In the genomic region with DNA sequence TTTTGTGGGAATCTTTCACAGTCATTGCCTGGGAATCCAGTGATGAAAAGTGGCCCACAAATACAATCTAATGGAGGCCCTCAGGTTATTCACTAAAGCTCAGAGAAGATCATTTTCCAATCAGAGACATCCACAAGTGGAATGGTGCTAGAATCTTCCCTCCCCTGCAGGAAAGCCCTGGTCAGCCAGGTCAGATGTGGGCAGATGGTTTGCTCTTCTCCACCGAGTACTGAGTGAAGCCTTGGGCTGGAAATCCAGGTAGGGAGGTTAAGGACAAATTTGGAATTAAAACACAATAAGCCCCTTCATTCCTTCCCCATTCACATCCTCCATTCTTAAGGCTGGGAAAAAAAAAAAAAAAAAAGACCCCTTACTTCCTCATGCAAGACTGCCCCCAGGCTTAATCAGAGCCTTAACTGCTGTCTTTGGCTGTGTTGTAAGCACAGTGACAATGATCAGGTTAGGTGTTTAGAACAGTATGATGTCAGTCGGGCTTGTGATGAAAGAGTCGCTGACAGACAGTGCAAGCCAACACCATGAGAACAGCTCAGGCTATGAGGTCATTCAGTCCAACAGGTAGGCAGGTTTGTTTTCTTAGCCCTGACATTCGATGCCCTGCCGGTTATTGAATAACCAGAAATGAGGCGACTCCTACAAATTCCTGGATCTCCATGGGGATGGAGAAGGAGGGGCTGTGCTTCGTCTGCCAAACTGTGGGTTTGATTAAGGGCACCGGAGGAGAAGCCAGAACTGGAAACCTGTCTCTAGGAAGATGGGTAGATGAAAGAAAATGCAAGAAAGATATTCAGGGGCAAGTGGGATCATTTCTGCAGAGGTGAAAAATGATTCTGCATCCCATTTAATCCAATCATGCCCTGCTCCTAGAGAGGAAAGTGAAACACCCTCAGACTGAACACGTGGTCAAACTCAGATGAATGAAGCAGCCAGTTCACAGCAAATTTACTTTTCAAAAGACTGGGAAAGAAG, we compare ENCODE assay signal across 1 cellular context.
TF ChIP-seq lines count a peak whose summit lies in the region.

No MANE protein-coding gene starts in this region.

TF ChIP-seq in HepG2, 621 proteins besides CTCF, POLR2A, EP300 and RAD21 (continued from another document and continues in another):
- TF ChIP-seq, protein P1, sequence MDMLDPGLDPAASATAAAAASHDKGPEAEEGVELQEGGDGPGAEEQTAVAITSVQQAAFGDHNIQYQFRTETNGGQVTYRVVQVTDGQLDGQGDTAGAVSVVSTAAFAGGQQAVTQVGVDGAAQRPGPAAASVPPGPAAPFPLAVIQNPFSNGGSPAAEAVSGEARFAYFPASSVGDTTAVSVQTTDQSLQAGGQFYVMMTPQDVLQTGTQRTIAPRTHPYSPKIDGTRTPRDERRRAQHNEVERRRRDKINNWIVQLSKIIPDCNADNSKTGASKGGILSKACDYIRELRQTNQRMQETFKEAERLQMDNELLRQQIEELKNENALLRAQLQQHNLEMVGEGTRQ (IDR thresholded peaks at IDR 0.05; ENCODE audit: low read depth, low read length) = no peak
- TF ChIP-seq, protein P1 (CRISPR knock-in tag; IDR thresholded peaks at IDR 0.05; ENCODE audit: borderline replicate concordance) = peak; percentile 71; the same call in 1 of the 2 replicates
- TF ChIP-seq ZNF382 (CRISPR knock-in tag; IDR thresholded peaks at IDR 0.05; ENCODE audit: borderline replicate concordance) (no peak), SETDB1 (CRISPR knock-in tag; IDR thresholded peaks at IDR 0.05; ENCODE audit: borderline replicate concordance) (no peak), ZNF672 (CRISPR knock-in tag; IDR thresholded peaks at IDR 0.05) (no peak), TEAD3 (CRISPR knock-in tag; optimal IDR thresholded peaks at IDR 0.05; ENCODE audit: borderline replicate concordance) (peak; percentile 83), SCMH1 (CRISPR knock-in tag; IDR thresholded peaks at IDR 0.05; ENCODE audit: borderline replicate concordance) (no peak), CREB1 (IDR thresholded peaks at IDR 0.05) (peak; percentile 88), CREB1 (CRISPR knock-in tag; IDR thresholded peaks at IDR 0.05) (peak; percentile 95), ZNF292 (CRISPR knock-in tag; IDR thresholded peaks at IDR 0.05; ENCODE audit: borderline replicate concordance, low read depth) (peak; percentile 44; the same call in 1 of the 2 replicates), JUN (CRISPR knock-in tag; IDR thresholded peaks at IDR 0.05) (peak; percentile 96), CENPX (CRISPR knock-in tag; IDR thresholded peaks at IDR 0.05) (no peak), RCOR2 (CRISPR knock-in tag; IDR thresholded peaks at IDR 0.05) (peak; percentile 24; the same call in 1 of the 2 replicates), NR2F2 (IDR thresholded peaks at IDR 0.05; ENCODE audit: borderline replicate concordance, low read depth) (peak; percentile 49; the same call in 1 of the 2 replicates), NR2F6 (IDR thresholded peaks at IDR 0.05) (peak; percentile 76), NR2F6 (CRISPR knock-in tag; IDR thresholded peaks at IDR 0.05) (peak; percentile 79), DPF2 (CRISPR knock-in tag; IDR thresholded peaks at IDR 0.05; ENCODE audit: borderline replicate concordance, low read depth) (peak; percentile 34; the same call in 1 of the 2 replicates), SIX1 (CRISPR knock-in tag; IDR thresholded peaks at IDR 0.05; ENCODE audit: borderline replicate concordance) (peak; percentile 84; the same call in 1 of the 2 replicates), ZNF3 (CRISPR knock-in tag; IDR thresholded peaks at IDR 0.05) (no peak), ATF1 (CRISPR knock-in tag; IDR thresholded peaks at IDR 0.05) (peak; percentile 88), ZNF746 (CRISPR knock-in tag; IDR thresholded peaks at IDR 0.05) (peak; percentile 79), ZFX (CRISPR knock-in tag; IDR thresholded peaks at IDR 0.05; ENCODE audit: low read depth) (0 out of 2 replicates have a peak, but pooled peaks have one; percentile 24), SKI (IDR thresholded peaks at IDR 0.05; ENCODE audit: partially characterized antibody) (peak; percentile 49), SALL1 (CRISPR knock-in tag; IDR thresholded peaks at IDR 0.05) (peak; percentile 85)
- TF ChIP-seq, protein P2, sequence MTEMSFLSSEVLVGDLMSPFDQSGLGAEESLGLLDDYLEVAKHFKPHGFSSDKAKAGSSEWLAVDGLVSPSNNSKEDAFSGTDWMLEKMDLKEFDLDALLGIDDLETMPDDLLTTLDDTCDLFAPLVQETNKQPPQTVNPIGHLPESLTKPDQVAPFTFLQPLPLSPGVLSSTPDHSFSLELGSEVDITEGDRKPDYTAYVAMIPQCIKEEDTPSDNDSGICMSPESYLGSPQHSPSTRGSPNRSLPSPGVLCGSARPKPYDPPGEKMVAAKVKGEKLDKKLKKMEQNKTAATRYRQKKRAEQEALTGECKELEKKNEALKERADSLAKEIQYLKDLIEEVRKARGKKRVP (CRISPR knock-in tag; IDR thresholded peaks at IDR 0.05) = peak in 1 of 2 experiments; percentile 85; a peak in 2 of 4 replicates
- TF ChIP-seq, protein P3, sequence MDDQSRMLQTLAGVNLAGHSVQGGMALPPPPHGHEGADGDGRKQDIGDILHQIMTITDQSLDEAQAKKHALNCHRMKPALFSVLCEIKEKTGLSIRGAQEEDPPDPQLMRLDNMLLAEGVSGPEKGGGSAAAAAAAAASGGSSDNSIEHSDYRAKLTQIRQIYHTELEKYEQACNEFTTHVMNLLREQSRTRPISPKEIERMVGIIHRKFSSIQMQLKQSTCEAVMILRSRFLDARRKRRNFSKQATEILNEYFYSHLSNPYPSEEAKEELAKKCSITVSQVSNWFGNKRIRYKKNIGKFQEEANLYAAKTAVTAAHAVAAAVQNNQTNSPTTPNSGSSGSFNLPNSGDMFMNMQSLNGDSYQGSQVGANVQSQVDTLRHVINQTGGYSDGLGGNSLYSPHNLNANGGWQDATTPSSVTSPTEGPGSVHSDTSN (CRISPR knock-in tag; IDR thresholded peaks at IDR 0.05; ENCODE audit: borderline replicate concordance) = no peak
- TF ChIP-seq, protein P4, sequence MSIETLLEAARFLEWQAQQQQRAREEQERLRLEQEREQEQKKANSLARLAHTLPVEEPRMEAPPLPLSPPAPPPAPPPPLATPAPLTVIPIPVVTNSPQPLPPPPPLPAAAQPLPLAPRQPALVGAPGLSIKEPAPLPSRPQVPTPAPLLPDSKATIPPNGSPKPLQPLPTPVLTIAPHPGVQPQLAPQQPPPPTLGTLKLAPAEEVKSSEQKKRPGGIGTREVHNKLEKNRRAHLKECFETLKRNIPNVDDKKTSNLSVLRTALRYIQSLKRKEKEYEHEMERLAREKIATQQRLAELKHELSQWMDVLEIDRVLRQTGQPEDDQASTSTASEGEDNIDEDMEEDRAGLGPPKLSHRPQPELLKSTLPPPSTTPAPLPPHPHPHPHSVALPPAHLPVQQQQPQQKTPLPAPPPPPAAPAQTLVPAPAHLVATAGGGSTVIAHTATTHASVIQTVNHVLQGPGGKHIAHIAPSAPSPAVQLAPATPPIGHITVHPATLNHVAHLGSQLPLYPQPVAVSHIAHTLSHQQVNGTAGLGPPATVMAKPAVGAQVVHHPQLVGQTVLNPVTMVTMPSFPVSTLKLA (IDR thresholded peaks at IDR 0.05) = peak; percentile 40; the same call in 1 of the 2 replicates
- TF ChIP-seq, protein P5, sequence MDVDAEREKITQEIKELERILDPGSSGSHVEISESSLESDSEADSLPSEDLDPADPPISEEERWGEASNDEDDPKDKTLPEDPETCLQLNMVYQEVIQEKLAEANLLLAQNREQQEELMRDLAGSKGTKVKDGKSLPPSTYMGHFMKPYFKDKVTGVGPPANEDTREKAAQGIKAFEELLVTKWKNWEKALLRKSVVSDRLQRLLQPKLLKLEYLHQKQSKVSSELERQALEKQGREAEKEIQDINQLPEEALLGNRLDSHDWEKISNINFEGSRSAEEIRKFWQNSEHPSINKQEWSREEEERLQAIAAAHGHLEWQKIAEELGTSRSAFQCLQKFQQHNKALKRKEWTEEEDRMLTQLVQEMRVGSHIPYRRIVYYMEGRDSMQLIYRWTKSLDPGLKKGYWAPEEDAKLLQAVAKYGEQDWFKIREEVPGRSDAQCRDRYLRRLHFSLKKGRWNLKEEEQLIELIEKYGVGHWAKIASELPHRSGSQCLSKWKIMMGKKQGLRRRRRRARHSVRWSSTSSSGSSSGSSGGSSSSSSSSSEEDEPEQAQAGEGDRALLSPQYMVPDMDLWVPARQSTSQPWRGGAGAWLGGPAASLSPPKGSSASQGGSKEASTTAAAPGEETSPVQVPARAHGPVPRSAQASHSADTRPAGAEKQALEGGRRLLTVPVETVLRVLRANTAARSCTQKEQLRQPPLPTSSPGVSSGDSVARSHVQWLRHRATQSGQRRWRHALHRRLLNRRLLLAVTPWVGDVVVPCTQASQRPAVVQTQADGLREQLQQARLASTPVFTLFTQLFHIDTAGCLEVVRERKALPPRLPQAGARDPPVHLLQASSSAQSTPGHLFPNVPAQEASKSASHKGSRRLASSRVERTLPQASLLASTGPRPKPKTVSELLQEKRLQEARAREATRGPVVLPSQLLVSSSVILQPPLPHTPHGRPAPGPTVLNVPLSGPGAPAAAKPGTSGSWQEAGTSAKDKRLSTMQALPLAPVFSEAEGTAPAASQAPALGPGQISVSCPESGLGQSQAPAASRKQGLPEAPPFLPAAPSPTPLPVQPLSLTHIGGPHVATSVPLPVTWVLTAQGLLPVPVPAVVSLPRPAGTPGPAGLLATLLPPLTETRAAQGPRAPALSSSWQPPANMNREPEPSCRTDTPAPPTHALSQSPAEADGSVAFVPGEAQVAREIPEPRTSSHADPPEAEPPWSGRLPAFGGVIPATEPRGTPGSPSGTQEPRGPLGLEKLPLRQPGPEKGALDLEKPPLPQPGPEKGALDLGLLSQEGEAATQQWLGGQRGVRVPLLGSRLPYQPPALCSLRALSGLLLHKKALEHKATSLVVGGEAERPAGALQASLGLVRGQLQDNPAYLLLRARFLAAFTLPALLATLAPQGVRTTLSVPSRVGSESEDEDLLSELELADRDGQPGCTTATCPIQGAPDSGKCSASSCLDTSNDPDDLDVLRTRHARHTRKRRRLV (CRISPR knock-in tag; IDR thresholded peaks at IDR 0.05) = no peak
- TF ChIP-seq, protein P6, sequence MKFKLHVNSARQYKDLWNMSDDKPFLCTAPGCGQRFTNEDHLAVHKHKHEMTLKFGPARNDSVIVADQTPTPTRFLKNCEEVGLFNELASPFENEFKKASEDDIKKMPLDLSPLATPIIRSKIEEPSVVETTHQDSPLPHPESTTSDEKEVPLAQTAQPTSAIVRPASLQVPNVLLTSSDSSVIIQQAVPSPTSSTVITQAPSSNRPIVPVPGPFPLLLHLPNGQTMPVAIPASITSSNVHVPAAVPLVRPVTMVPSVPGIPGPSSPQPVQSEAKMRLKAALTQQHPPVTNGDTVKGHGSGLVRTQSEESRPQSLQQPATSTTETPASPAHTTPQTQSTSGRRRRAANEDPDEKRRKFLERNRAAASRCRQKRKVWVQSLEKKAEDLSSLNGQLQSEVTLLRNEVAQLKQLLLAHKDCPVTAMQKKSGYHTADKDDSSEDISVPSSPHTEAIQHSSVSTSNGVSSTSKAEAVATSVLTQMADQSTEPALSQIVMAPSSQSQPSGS (CRISPR knock-in tag; IDR thresholded peaks at IDR 0.05) = peak; percentile 99
- TF ChIP-seq, protein P7, sequence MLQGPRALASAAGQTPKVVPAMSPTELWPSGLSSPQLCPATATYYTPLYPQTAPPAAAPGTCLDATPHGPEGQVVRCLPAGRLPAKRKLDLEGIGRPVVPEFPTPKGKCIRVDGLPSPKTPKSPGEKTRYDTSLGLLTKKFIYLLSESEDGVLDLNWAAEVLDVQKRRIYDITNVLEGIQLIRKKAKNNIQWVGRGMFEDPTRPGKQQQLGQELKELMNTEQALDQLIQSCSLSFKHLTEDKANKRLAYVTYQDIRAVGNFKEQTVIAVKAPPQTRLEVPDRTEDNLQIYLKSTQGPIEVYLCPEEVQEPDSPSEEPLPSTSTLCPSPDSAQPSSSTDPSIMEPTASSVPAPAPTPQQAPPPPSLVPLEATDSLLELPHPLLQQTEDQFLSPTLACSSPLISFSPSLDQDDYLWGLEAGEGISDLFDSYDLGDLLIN (CRISPR knock-in tag; IDR thresholded peaks at IDR 0.05; ENCODE audit: borderline replicate concordance) = no peak
- TF ChIP-seq, protein P8, sequence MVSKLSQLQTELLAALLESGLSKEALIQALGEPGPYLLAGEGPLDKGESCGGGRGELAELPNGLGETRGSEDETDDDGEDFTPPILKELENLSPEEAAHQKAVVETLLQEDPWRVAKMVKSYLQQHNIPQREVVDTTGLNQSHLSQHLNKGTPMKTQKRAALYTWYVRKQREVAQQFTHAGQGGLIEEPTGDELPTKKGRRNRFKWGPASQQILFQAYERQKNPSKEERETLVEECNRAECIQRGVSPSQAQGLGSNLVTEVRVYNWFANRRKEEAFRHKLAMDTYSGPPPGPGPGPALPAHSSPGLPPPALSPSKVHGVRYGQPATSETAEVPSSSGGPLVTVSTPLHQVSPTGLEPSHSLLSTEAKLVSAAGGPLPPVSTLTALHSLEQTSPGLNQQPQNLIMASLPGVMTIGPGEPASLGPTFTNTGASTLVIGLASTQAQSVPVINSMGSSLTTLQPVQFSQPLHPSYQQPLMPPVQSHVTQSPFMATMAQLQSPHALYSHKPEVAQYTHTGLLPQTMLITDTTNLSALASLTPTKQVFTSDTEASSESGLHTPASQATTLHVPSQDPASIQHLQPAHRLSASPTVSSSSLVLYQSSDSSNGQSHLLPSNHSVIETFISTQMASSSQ (IDR thresholded peaks at IDR 0.05; ENCODE audit: low read depth) = peak; percentile 95
- TF ChIP-seq, protein P8 (CRISPR knock-in tag; IDR thresholded peaks at IDR 0.05; ENCODE audit: borderline replicate concordance) = peak; percentile 99
- TF ChIP-seq, protein P9, sequence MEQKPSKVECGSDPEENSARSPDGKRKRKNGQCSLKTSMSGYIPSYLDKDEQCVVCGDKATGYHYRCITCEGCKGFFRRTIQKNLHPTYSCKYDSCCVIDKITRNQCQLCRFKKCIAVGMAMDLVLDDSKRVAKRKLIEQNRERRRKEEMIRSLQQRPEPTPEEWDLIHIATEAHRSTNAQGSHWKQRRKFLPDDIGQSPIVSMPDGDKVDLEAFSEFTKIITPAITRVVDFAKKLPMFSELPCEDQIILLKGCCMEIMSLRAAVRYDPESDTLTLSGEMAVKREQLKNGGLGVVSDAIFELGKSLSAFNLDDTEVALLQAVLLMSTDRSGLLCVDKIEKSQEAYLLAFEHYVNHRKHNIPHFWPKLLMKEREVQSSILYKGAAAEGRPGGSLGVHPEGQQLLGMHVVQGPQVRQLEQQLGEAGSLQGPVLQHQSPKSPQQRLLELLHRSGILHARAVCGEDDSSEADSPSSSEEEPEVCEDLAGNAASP (CRISPR knock-in tag; IDR thresholded peaks at IDR 0.05; ENCODE audit: borderline replicate concordance) = peak; percentile 60; the same call in 1 of the 2 replicates
